17 cellular contexts compared by ENCODE assay signal in the genomic region with DNA sequence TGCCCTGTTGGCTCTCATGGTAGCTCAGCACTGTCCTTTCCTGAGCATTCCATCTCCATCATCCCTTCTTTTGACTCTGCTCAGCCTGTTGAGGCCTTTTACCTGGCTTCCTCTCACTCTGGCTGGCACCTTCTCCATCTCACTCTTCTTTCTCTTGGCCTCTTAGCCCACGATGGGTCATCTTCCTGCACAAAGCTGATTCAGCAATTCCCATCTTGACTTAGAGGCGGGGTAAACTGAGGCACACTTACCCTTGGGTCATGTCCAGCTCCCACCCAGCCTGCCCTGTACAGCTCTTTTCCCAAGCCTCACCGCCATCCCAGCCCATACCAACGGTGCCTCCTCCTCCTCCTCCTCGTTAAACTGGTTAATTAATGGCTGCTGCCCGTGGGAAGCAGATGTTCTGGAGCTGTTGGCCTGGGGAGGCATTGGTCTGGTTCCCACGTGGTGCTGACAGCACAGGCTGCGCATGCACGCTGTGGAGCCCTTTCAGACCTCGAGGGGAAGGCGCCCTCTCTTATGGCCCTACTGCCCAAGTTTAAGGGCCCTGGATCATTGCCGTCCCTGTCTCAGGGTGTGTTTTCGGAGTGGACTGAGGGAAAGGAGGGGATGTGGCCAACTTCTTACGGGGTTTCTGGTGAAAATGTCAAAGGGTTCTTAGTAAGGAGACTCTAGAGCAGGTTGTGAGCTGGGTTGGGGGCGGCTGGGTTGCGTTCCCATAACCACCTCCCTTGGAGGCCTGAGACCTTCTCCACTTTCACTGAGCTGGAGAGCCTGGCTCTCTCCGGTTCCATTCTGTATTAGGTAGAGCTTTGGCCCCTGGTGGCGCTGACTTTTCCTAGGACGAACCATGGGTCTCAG. TPM values are rescaled to one million over a fixed set of nuclear protein-coding genes. Genes with fewer than 3 reads are reported as not detected.
A peak's percentile ranks its signal among the peaks of the same experiment; 100 is the strongest.
DNase-seq lines count a peak whose midpoint lies in the region; ATAC-seq and TF ChIP-seq lines count a peak whose summit lies in the region.
"Had no signal": no experiment of that assay in that cellular context is flagged by ENCODE, and none has a peak within 500 bp of the region (broad histone marks: within the 10 kb centered on the region; RNA-seq: fewer than 3 reads in every experiment).

No MANE protein-coding gene starts in this region.

- H3K9me2 ChIP-seq in GM23338 (ENCODE audit: insufficient read depth): no peaks in the 10 kb centered on the region

- peaks cover 11% of the 10 kb centered on the region for H4K20me1 ChIP-seq in GM23338 (replicated peaks; ENCODE audit: insufficient read depth)

- intact Hi-C loops in activated B cell treated with CpG ODN at 0.5 μM for 24 hours (cut with micrococcal nuclease): loop anchor here (1.0 to 5.0 kb wide), 6 partner anchors 11 to 484 kb away; partner anchors contain the start of genes CNPPD1, DNAJB2, WNT10A and ZFAND2B
- intact Hi-C loops in naive thymus-derived CD4-positive, alpha-beta T cell (cut with micrococcal nuclease): loop anchor here (1.0 to 10.0 kb wide), 10 partner anchors 11 to 619 kb away; partner anchors contain the start of genes AAMP (in 1 of the 2), BCS1L (in 1 of the 2), CNPPD1 (in 1 of the 2) and GMPPA (in 1 of the 2)

- H3K9me3 ChIP-seq in CD4-positive, CD25-positive, alpha-beta regulatory T cell (ENCODE audit: control insufficient read depth in 2 of 2, low read length in 2 of 2): no peaks in the 10 kb centered on the region
- H3K9me3 ChIP-seq in naive thymus-derived CD4-positive, alpha-beta T cell (ENCODE audit: control insufficient read depth in 2 of 3, low read length in 3 of 3): no peaks in the 10 kb centered on the region
- H3K9me3 ChIP-seq: right atrium auricular region, upper lobe of right lung had no signal

- no peak for DNase-seq in CD4-positive, CD25-positive, alpha-beta regulatory T cell
- DNase-seq in GM23338 (ENCODE audit: low spot score) (no peak), activated B cell treated with CpG ODN at 0.5 μM for 24 hours (no peak), NCI-H526 treated with DMSO at 0.1 percent for 48 hours (lab: John Stamatoyannopoulos, UW) (no peak), nucleus accumbens (lab: John Stamatoyannopoulos, UW) (no peak)
- DNase-seq in naive thymus-derived CD4-positive, alpha-beta T cell: no peak
- DNase-seq: amygdala; C1 segment of cervical spinal cord; Kasumi-1; left cardiac atrium; NCI-H1694; stimulated activated CD4-positive, alpha-beta T cell treated with anti-CD3 and anti-CD28 coated beads, Interleukin-2, amount 100 ng/mL, for 24 hours; upper lobe of right lung had no signal

- POLR2A ChIA-PET in activated B cell treated with CpG ODN at 0.5 μM for 24 hours (lab: Charles Lee): interaction anchor here (0.6 to 13.2 kb wide), 7 partner anchors 13 to 637 kb away, joined by 3 to 969 read pairs (median 4); partner anchors contain the start of genes TUBA4A, WNT10A and WNT6
- POLR2A ChIA-PET in naive thymus-derived CD4-positive, alpha-beta T cell (lab: Charles Lee): interaction anchor here (1.1 to 13.6 kb wide), 3 partner anchors 12 to 358 kb away, joined by 3 to 305 read pairs (median 4); partner anchors contain the start of genes CNPPD1 and WNT10A

- ATAC-seq in CD4-positive, CD25-positive, alpha-beta regulatory T cell (ENCODE audit: low read depth in 2 of 2): no peak
- ATAC-seq in GM23338 (no peak), activated B cell treated with CpG ODN at 0.5 μM for 24 hours (ENCODE audit: low read depth) (no peak), HG02970 (IDR thresholded peaks at IDR 0.05; ENCODE audit: low FRiP score, unreplicated experiment) (no peak)
- ATAC-seq in naive thymus-derived CD4-positive, alpha-beta T cell: no peak
- ATAC-seq: upper lobe of right lung had no signal

- H3F3A ChIP-seq in GM23338 (replicated peaks; ENCODE audit: low read depth): no peaks in the 10 kb centered on the region

- CTCF ChIA-PET in activated B cell treated with CpG ODN at 0.5 μM for 24 hours (lab: Charles Lee): interaction anchor here (17.0 kb wide), 1 partner anchor 12 kb away, joined by 1062 read pairs; the partner anchor contains the start of gene WNT10A
- CTCF ChIA-PET in naive thymus-derived CD4-positive, alpha-beta T cell (lab: Charles Lee): interaction anchor here (15.8 kb wide), 1 partner anchor 13 kb away, joined by 627 read pairs; the partner anchor contains the start of gene WNT10A

- peaks cover 56% of the 10 kb centered on the region for H3K4me1 ChIP-seq in CD4-positive, CD25-positive, alpha-beta regulatory T cell (ENCODE audit: control insufficient read depth, insufficient read depth, low read length, poor library complexity, severe bottlenecking)
- H3K4me1 ChIP-seq in GM23338 (ENCODE audit: insufficient read depth): peaks cover 21% of the 10 kb centered on the region
- H3K4me1 ChIP-seq in naive thymus-derived CD4-positive, alpha-beta T cell (ENCODE audit: control insufficient read depth in 2 of 2, insufficient read depth in 2 of 2, low read length in 2 of 2): peaks cover 44 to 45% of the 10 kb centered on the region in 2 donors

- no peaks in the 10 kb centered on the region for H3K79me2 ChIP-seq in GM23338 (replicated peaks; ENCODE audit: insufficient read depth)
- H3K79me2 ChIP-seq: hepatocyte had no signal

- TF ChIP-seq CTCF in GM23338 (conservative IDR thresholded peaks at IDR 0.05; ENCODE audit: low read depth in 2 of 2) (no peak), activated B cell treated with CpG ODN at 0.5 μM for 24 hours (IDR thresholded peaks at IDR 0.05) (no peak)

- peak overlapping the region; percentile 26 to 80 (median 52) for H3K4me3 Mint-ChIP-seq in CD4-positive, CD25-positive, alpha-beta regulatory T cell
- H3K4me3 Mint-ChIP-seq in GM23338 (peak overlapping the region; percentile 35; the same call in 2 of the 3 replicates), activated B cell treated with CpG ODN at 0.5 μM for 24 hours (peak overlapping the region; percentile 71)
- H3K4me3 Mint-ChIP-seq in naive thymus-derived CD4-positive, alpha-beta T cell: peak overlapping the region in 9 of 10 donors; percentile 13 to 79 (median 64)

- peaks cover 4 to 56% (median 41%) of the 10 kb centered on the region in 4 donors for H3K4me1 Mint-ChIP-seq in CD4-positive, CD25-positive, alpha-beta regulatory T cell
- H3K4me1 Mint-ChIP-seq in GM23338: peaks cover 31% of the 10 kb centered on the region
- H3K4me1 Mint-ChIP-seq in activated B cell treated with CpG ODN at 0.5 μM for 24 hours: peaks cover 67% of the 10 kb centered on the region
- H3K4me1 Mint-ChIP-seq in naive thymus-derived CD4-positive, alpha-beta T cell: peaks cover 40 to 52% (median 47%) of the 10 kb centered on the region in 7 donors

- H3K27ac ChIP-seq in CD4-positive, CD25-positive, alpha-beta regulatory T cell (ENCODE audit: insufficient read depth, low read length, poor library complexity, severe bottlenecking): peak overlapping the region; percentile 98
- no peak overlapping the region for H3K27ac ChIP-seq in GM23338 (ENCODE audit: low read depth)
- peak overlapping the region; percentile 89 for H3K27ac ChIP-seq in naive thymus-derived CD4-positive, alpha-beta T cell (ENCODE audit: low read depth, low read length)
- H3K27ac ChIP-seq: hepatocyte, right atrium auricular region, upper lobe of right lung had no signal

- H3K27ac Mint-ChIP-seq in CD4-positive, CD25-positive, alpha-beta regulatory T cell: peak overlapping the region; percentile 52 to 97 (median 88)
- no peak overlapping the region for H3K27ac Mint-ChIP-seq in GM23338
- H3K27ac Mint-ChIP-seq in activated B cell treated with CpG ODN at 0.5 μM for 24 hours: peak overlapping the region; percentile 88
- H3K27ac Mint-ChIP-seq in naive thymus-derived CD4-positive, alpha-beta T cell: peak overlapping the region; percentile 36 to 98 (median 89)

- peaks cover 5% of the 10 kb centered on the region for H3K36me3 Mint-ChIP-seq in CD4-positive, CD25-positive, alpha-beta regulatory T cell
- H3K36me3 Mint-ChIP-seq in GM23338 (ENCODE audit: low read depth) (no peaks in the 10 kb centered on the region; the same call in 2 of the 3 replicates), activated B cell treated with CpG ODN at 0.5 μM for 24 hours (ENCODE audit: low read depth) (peaks cover 10% of the 10 kb centered on the region)
- H3K36me3 Mint-ChIP-seq in naive thymus-derived CD4-positive, alpha-beta T cell: peaks cover 0 to 7% (median 0%) of the 10 kb centered on the region in 5 donors

- H3K4me3 ChIP-seq in CD4-positive, CD25-positive, alpha-beta regulatory T cell (ENCODE audit: low read depth, low read length): no peak overlapping the region
- H3K4me3 ChIP-seq in GM23338: no peak overlapping the region
- H3K4me3 ChIP-seq in naive thymus-derived CD4-positive, alpha-beta T cell (ENCODE audit: low read length): no peak overlapping the region
- H3K4me3 ChIP-seq: hepatocyte, upper lobe of right lung had no signal

- no peaks in the 10 kb centered on the region for H3K27me3 ChIP-seq in CD4-positive, CD25-positive, alpha-beta regulatory T cell (ENCODE audit: control insufficient read depth, insufficient read depth, low read length)
- H3K27me3 ChIP-seq in GM23338 (ENCODE audit: insufficient read depth): peaks cover 100% of the 10 kb centered on the region
- no peaks in the 10 kb centered on the region for H3K27me3 ChIP-seq in naive thymus-derived CD4-positive, alpha-beta T cell (ENCODE audit: control insufficient read depth in 2 of 2, insufficient read depth in 2 of 2, low read length in 2 of 2)

- H2AFZ ChIP-seq in GM23338: no peak overlapping the region
- H2AFZ ChIP-seq: hepatocyte had no signal

- peaks cover 17% of the 10 kb centered on the region for H3K36me3 ChIP-seq in CD4-positive, CD25-positive, alpha-beta regulatory T cell (ENCODE audit: control insufficient read depth, insufficient read depth, low read length)
- H3K36me3 ChIP-seq in GM23338 (ENCODE audit: insufficient read depth): no peaks in the 10 kb centered on the region
- no peaks in the 10 kb centered on the region for H3K36me3 ChIP-seq in naive thymus-derived CD4-positive, alpha-beta T cell (ENCODE audit: control insufficient read depth in 2 of 3, insufficient read depth in 3 of 3, low read length in 3 of 3)
- H3K36me3 ChIP-seq: right atrium auricular region, upper lobe of right lung had no signal

- no peak overlapping the region for H3K4me2 ChIP-seq in GM23338

- H3K27me3 Mint-ChIP-seq in CD4-positive, CD25-positive, alpha-beta regulatory T cell: peaks cover 12% of the 10 kb centered on the region
- H3K27me3 Mint-ChIP-seq in GM23338 (ENCODE audit: insufficient read depth, low read depth, poor library complexity) (peaks cover 94% of the 10 kb centered on the region), activated B cell treated with CpG ODN at 0.5 μM for 24 hours (no peaks in the 10 kb centered on the region)
- peaks cover 0 to 85% (median 0%) of the 10 kb centered on the region in 5 donors for H3K27me3 Mint-ChIP-seq in naive thymus-derived CD4-positive, alpha-beta T cell

- H3K9me3 Mint-ChIP-seq in CD4-positive, CD25-positive, alpha-beta regulatory T cell: no peaks in the 10 kb centered on the region
- no peaks in the 10 kb centered on the region; the same call in 2 of the 3 replicates for H3K9me3 Mint-ChIP-seq in GM23338
- no peaks in the 10 kb centered on the region for H3K9me3 Mint-ChIP-seq in activated B cell treated with CpG ODN at 0.5 μM for 24 hours
- H3K9me3 Mint-ChIP-seq in naive thymus-derived CD4-positive, alpha-beta T cell: peaks cover 0 to 3% (median 0%) of the 10 kb centered on the region in 11 donors

RNA-seq across cellular contexts. Expression of gene WNT10A, which starts 10.9 kb away (rescaled TPM):
- total RNA-seq in CD4-positive, CD25-positive, alpha-beta regulatory T cell: 10.8 TPM
- polyA plus RNA-seq in CD4-positive, CD25-positive, alpha-beta regulatory T cell: 10 to 100 TPM in 1 of 4 donors, 1 to 10 TPM in 3; 6.3 to 11.0 (median 8.8) TPM
- not detected in 2 replicates for total RNA-seq in GM23338 (2014; rRNA removed; shearing (Covaris generic))
- polyA plus RNA-seq in GM23338 (2016; fragmentation: Nextera tagmentation; extraction: Ambion mirVana): not detected in 2 replicates
- 26.9 and 31.8 TPM in 2 replicates for total RNA-seq in activated B cell treated with CpG ODN at 0.5 μM for 24 hours
- total RNA-seq in naive thymus-derived CD4-positive, alpha-beta T cell: 1 to 10 TPM in 4 of 5 experiments, under 1 TPM in 1; 0.19 to 4.2 (median 3.0) TPM
- polyA plus RNA-seq in naive thymus-derived CD4-positive, alpha-beta T cell: 1 to 10 TPM in 1 of 2 donors, under 1 TPM in 1; 0.61 to 1.2 TPM
- total RNA-seq: fibroblast of lung had no signal
- polyA plus RNA-seq: fibroblast of lung had no signal

RNA-seq across cellular contexts. Expression of gene WNT6, which starts 31.9 kb away (rescaled TPM):
- total RNA-seq in CD4-positive, CD25-positive, alpha-beta regulatory T cell: not detected
- polyA plus RNA-seq in CD4-positive, CD25-positive, alpha-beta regulatory T cell: not detected
- not detected in 2 replicates for total RNA-seq in GM23338 (2014; rRNA removed; shearing (Covaris generic))
- not detected in 2 replicates for polyA plus RNA-seq in GM23338 (2016; fragmentation: Nextera tagmentation; extraction: Ambion mirVana)
- total RNA-seq in activated B cell treated with CpG ODN at 0.5 μM for 24 hours: 0.83 and 0.89 TPM in 2 replicates
- total RNA-seq in naive thymus-derived CD4-positive, alpha-beta T cell: under 1 TPM in 1 of 5 experiments, not detected in 4; 0.22 TPM
- under 1 TPM in 1 of 2 donors, not detected in 1; 0.11 TPM for polyA plus RNA-seq in naive thymus-derived CD4-positive, alpha-beta T cell
- total RNA-seq: fibroblast of lung, upper lobe of right lung had no signal
- polyA plus RNA-seq: fibroblast of lung had no signal

RNA-seq across cellular contexts. Expression of gene PRKAG3, which starts 59.9 kb away (rescaled TPM):
- not detected for total RNA-seq in CD4-positive, CD25-positive, alpha-beta regulatory T cell
- not detected for polyA plus RNA-seq in CD4-positive, CD25-positive, alpha-beta regulatory T cell
- total RNA-seq in GM23338 (2014; rRNA removed; shearing (Covaris generic)): not detected in 2 replicates
- not detected in 2 replicates for polyA plus RNA-seq in GM23338 (2016; fragmentation: Nextera tagmentation; extraction: Ambion mirVana)
- total RNA-seq in activated B cell treated with CpG ODN at 0.5 μM for 24 hours: not detected in 2 replicates
- total RNA-seq in naive thymus-derived CD4-positive, alpha-beta T cell: not detected
- not detected for polyA plus RNA-seq in naive thymus-derived CD4-positive, alpha-beta T cell
- total RNA-seq: hepatocyte, upper lobe of right lung had no signal
- polyA plus RNA-seq: fibroblast of lung had no signal
